ENCODE assay signal across 13 cellular contexts in the genomic region with DNA sequence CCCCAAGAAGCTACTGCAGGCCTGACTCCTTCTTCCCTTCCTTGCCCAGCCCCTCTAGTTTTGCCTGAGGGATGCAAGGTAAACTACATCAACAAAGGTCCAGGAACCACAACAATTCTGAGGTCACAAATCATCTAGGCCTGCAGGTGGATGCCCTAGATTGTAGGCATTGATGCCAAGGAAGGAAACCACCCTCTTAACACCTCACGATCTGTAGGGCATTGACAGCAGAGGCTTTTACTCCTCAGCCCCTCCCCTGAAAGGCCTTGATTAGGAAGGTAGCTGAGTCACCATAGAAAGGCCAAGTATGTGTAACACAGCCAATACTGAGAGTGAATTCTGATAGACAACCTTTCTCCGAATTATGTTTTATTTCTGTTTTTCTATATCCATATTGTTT. TPM values are rescaled to one million over a fixed set of nuclear protein-coding genes. Genes with fewer than 3 reads are reported as not detected.
A peak's percentile ranks its signal among the peaks of the same experiment; 100 is the strongest.
DNase-seq lines count a peak whose midpoint lies in the region; ATAC-seq, FAIRE-seq and TF ChIP-seq lines count a peak whose summit lies in the region.
"Had no signal": no experiment of that assay in that cellular context is flagged by ENCODE, and none has a peak within 500 bp of the region (broad histone marks: within the 10 kb centered on the region; RNA-seq: fewer than 3 reads in every experiment).

No MANE protein-coding gene starts in this region.

- peaks cover 19% of the 10 kb centered on the region for H3F3A ChIP-seq in smooth muscle cell (ENCODE audit: low read depth)

- TF ChIP-seq POLR2A in GM12878 (IDR thresholded peaks at IDR 0.05; ENCODE audit: low read depth, low read length) = no peak

- in situ Hi-C loops in GM12878 (cut with MboI) = no loop called here

- H3K9ac ChIP-seq in GM12878 (ENCODE audit: control insufficient read depth, insufficient read depth, low read length) (no peak overlapping the region), smooth muscle cell (ENCODE audit: low read depth) (no peak overlapping the region)

- ATAC-seq in GM12878 = peak; percentile 65

- no peak for TF ChIP-seq EP300 in GM12878 (IDR thresholded peaks at IDR 0.05; ENCODE audit: borderline replicate concordance in 1 of 2, control insufficient read depth in 1 of 2, low read depth in 2 of 2, low read length in 2 of 2)

- H3K4me1 ChIP-seq in GM12878 (ENCODE audit: control insufficient read depth, insufficient read depth, low read length) (0 out of 2 replicates have a peak, but pooled peaks cover 7% of the 10 kb centered on the region), smooth muscle cell (ENCODE audit: low read depth) (peaks cover 14% of the 10 kb centered on the region), right atrium auricular region (peaks cover 0 to 9% of the 10 kb centered on the region in 2 donors)
- H3K4me1 ChIP-seq: SJCRH30 had no signal

- H3K9me3 ChIP-seq in GM12878 (replicated peaks; ENCODE audit: control insufficient read depth, insufficient read depth, low read length) = no peaks in the 10 kb centered on the region
- no peaks in the 10 kb centered on the region for H3K9me3 ChIP-seq in smooth muscle cell (replicated peaks; ENCODE audit: low read depth)
- no peaks in the 10 kb centered on the region for H3K9me3 ChIP-seq in right atrium auricular region

- H3K9me3 Mint-ChIP-seq in activated naive CD4-positive, alpha-beta T cell treated with anti-CD3 and anti-CD28 coated beads for 36 hours = peaks cover 12% of the 10 kb centered on the region

- no peak overlapping the region for H3K27ac Mint-ChIP-seq in activated naive CD4-positive, alpha-beta T cell treated with anti-CD3 and anti-CD28 coated beads for 36 hours

- SMC1A ChIA-PET in GM12878 (lab: Charles Lee; ENCODE audit: uncharacterized antibody, unreplicated experiment) = interaction anchor here (1.3 to 1.5 kb wide), 3 partner anchors 9 to 31 kb away, joined by 4 read pairs; no protein-coding TSS in a partner anchor

- POLR2A ChIA-PET in GM12878 (lab: Charles Lee) = no interaction called here

- RAD21 ChIA-PET in GM12878 (lab: Charles Lee; ENCODE audit: unreplicated experiment) = interaction anchor here (0.6 kb wide), 1 partner anchor 88 kb away, joined by 3 read pairs; no protein-coding TSS in a partner anchor

- no peak for TF ChIP-seq CTCF in GM12878 (IDR thresholded peaks at IDR 0.05 in 2 of 3, conservative IDR thresholded peaks at IDR 0.05 in 1 of 3; ENCODE audit: control insufficient read depth in 2 of 3, extremely low read depth in 1 of 3, insufficient read depth in 1 of 3, low read depth in 3 of 3, low read length in 3 of 3)
- no peak for TF ChIP-seq CTCF in smooth muscle cell (IDR thresholded peaks at IDR 0.05; ENCODE audit: borderline replicate concordance, insufficient read depth, poor library complexity, severe bottlenecking)
- no peak for TF ChIP-seq CTCF in right atrium auricular region (IDR thresholded peaks at IDR 0.05)

- H3K4me2 ChIP-seq in GM12878 (ENCODE audit: control insufficient read depth, insufficient read depth) (no peak overlapping the region), smooth muscle cell (no peak overlapping the region)

- H2AFZ ChIP-seq in GM12878 (ENCODE audit: control insufficient read depth, low read depth, low read length) (no peak overlapping the region), smooth muscle cell (ENCODE audit: low read depth) (no peak overlapping the region)

- FAIRE-seq in GM12878 (lab: Jason Lieb, UNC) = no peak

- 50% methylated on average over 2 of the region's 2 CpGs for WGBS in GM12878 (ENCODE audit: insufficient coverage, insufficient replicate concordance, low lambda C conversion rate, missing lambda C conversion rate)
- 78% methylated on average over 2 of the region's 2 CpGs for WGBS in smooth muscle cell (ENCODE audit: low lambda C conversion rate)

- CTCF ChIA-PET in activated naive CD4-positive, alpha-beta T cell treated with anti-CD3 and anti-CD28 coated beads for 36 hours (lab: Charles Lee) = no interaction called here
- CTCF ChIA-PET in GM12878 (lab: Yijun Ruan, JAX) = interaction anchor here (2.2 kb wide), 1 partner anchor 8 kb away, joined by 8 read pairs; no protein-coding TSS in a partner anchor

- H3K27me3 Mint-ChIP-seq in activated naive CD4-positive, alpha-beta T cell treated with anti-CD3 and anti-CD28 coated beads for 36 hours (ENCODE audit: low read depth) = no peaks in the 10 kb centered on the region

- H3K36me3 ChIP-seq in GM12878 (ENCODE audit: control insufficient read depth in 2 of 2, insufficient read depth in 2 of 2, low read length in 1 of 2) (no peaks in the 10 kb centered on the region), smooth muscle cell (ENCODE audit: low read depth) (peaks cover 3% of the 10 kb centered on the region), right atrium auricular region (no peaks in the 10 kb centered on the region)
- H3K36me3 ChIP-seq: SJCRH30 had no signal

- no peak overlapping the region for H3K4me3 Mint-ChIP-seq in activated naive CD4-positive, alpha-beta T cell treated with anti-CD3 and anti-CD28 coated beads for 36 hours

- no peak for TF ChIP-seq RAD21 in GM12878 (IDR thresholded peaks at IDR 0.05; ENCODE audit: insufficient read depth, low read depth, low read length)

- peaks cover 20% of the 10 kb centered on the region for H3K4me1 Mint-ChIP-seq in activated naive CD4-positive, alpha-beta T cell treated with anti-CD3 and anti-CD28 coated beads for 36 hours (ENCODE audit: low read depth)

- H3K36me3 Mint-ChIP-seq in activated naive CD4-positive, alpha-beta T cell treated with anti-CD3 and anti-CD28 coated beads for 36 hours (ENCODE audit: low read depth) = peaks cover 4% of the 10 kb centered on the region

- peak; percentile 21 for DNase-seq in activated naive CD4-positive, alpha-beta T cell treated with anti-CD3 and anti-CD28 coated beads for 36 hours
- no peak for DNase-seq in activated naive CD4-positive, alpha-beta T cell treated with anti-CD3 and anti-CD28 coated beads, Interleukin-2, amount 50 U/mL, for 16 hours
- DNase-seq in NAMALWA (ENCODE audit: low spot score) (peak; percentile 20), GM12878 (ENCODE audit: low read depth, low spot score) (no peak), smooth muscle cell (lab: John Stamatoyannopoulos, UW; ENCODE audit: unreplicated experiment) (no peak), right atrium auricular region (ENCODE audit: low spot score) (no peak), caudate nucleus (lab: John Stamatoyannopoulos, UW) (no peak)
- no peak for DNase-seq in effector CD8-positive, alpha-beta T cell (lab: John Stamatoyannopoulos, UW)
- DNase-seq: HCEC 1CT, Karpas-422, midbrain, NCI-H510A, SJCRH30 had no signal

- H4K20me1 ChIP-seq in GM12878 (ENCODE audit: control insufficient read depth, insufficient read depth) (no peaks in the 10 kb centered on the region), smooth muscle cell (ENCODE audit: low read depth) (peaks cover 87% of the 10 kb centered on the region)

- H3K79me2 ChIP-seq in GM12878 (ENCODE audit: control insufficient read depth, insufficient read depth, low read length) = no peaks in the 10 kb centered on the region
- H3K79me2 ChIP-seq in smooth muscle cell (ENCODE audit: low read depth) = no peaks in the 10 kb centered on the region

- BruUV-seq in GM12878 (replicated peaks; lab: Mats Ljungman, UMichigan) = no TSS peak

- H3K27ac ChIP-seq in GM12878 (ENCODE audit: control insufficient read depth, insufficient read depth) (no peak overlapping the region), smooth muscle cell (ENCODE audit: low read depth) (peak overlapping the region; percentile 23), right atrium auricular region (no peak overlapping the region), caudate nucleus (ENCODE audit: low read depth, low read length) (no peak overlapping the region)
- H3K27ac ChIP-seq: SJCRH30 had no signal

- H3K4me3 ChIP-seq in GM12878 (no peak overlapping the region), smooth muscle cell (no peak overlapping the region), right atrium auricular region (no peak overlapping the region)
- H3K4me3 ChIP-seq: SJCRH30 had no signal

- H3K27me3 ChIP-seq in GM12878 (replicated peaks in 1 of 2; ENCODE audit: control insufficient read depth in 2 of 2, insufficient read depth in 2 of 2, low read length in 1 of 2) (no peaks in the 10 kb centered on the region), smooth muscle cell (ENCODE audit: low read depth) (no peaks in the 10 kb centered on the region), right atrium auricular region (no peaks in the 10 kb centered on the region)
- H3K27me3 ChIP-seq: SJCRH30 had no signal

- intact Hi-C loops in activated naive CD4-positive, alpha-beta T cell treated with anti-CD3 and anti-CD28 coated beads for 36 hours (cut with micrococcal nuclease) = no loop called here
- intact Hi-C loops in GM12878 (cut with micrococcal nuclease; ENCODE audit: unreplicated experiment) = no loop called here

TF ChIP-seq in GM12878, 131 proteins besides CTCF, POLR2A, EP300 and RAD21 (continues in another document):
- TF ChIP-seq CBFB (IDR thresholded peaks at IDR 0.05; ENCODE audit: low read depth) (no peak), SMC3 (IDR thresholded peaks at IDR 0.05; ENCODE audit: borderline replicate concordance, low read length) (no peak)

RNA-seq across cellular contexts. Expression of a gene that starts 46.7 kb away (rescaled TPM):
- 10 to 100 TPM; 11.5 to 13.9 TPM for total RNA-seq in activated naive CD4-positive, alpha-beta T cell treated with anti-CD3 and anti-CD28 coated beads for 36 hours
- total RNA-seq in GM12878 (2013; cell fraction: nucleolus; rRNA removed) = 225 and 231 TPM in 2 replicates
- total RNA-seq in GM12878 (2014; rRNA removed) (23.6 and 28.8 TPM in 2 replicates), GM12878 (2014; rRNA removed; fragmentation: Illumina TruSeq; extraction: Trizol) (22.8 and 23.5 TPM in 2 replicates), GM12878 (2021) (25.0 and 25.7 TPM in 2 replicates), smooth muscle cell (101 and 126 TPM in 2 replicates), right atrium auricular region (10 to 100 TPM; 45.9 to 69.8 TPM)
- 25.9 TPM for polyA plus RNA-seq in GM12878 (2011; ENCODE audit: low read depth)
- polyA plus RNA-seq in GM12878 (2011; rRNA removed) (110 and 179 TPM in 2 replicates), GM12878 (2014; fragmentation: Illumina TruSeq; extraction: Trizol) (34.6 and 50.6 TPM in 2 replicates), GM12878 (2014; fragmentation: Nextera tagmentation; extraction: Ambion mirVana) (10 to 100 TPM; 11.0 to 13.6 TPM), GM12878 (2014; rRNA removed) (26.0 and 30.6 TPM in 2 replicates), GM12878 (2016; fragmentation: Nextera tagmentation; extraction: Ambion mirVana) (10 to 100 TPM; 33.4 to 38.0 TPM), smooth muscle cell (81.2 and 83.9 TPM in 2 replicates)
- 24.1 and 27.6 TPM in 2 replicates for polyA plus RNA-seq in GM12878 (2011; cell fraction: cytosol; rRNA removed)
- polyA plus RNA-seq in GM12878 (2011; cell fraction: nucleus; rRNA removed) = 72.4 and 86.3 TPM in 2 replicates
- polyA plus RNA-seq in GM12878 (2012) = 40.1 and 44.7 TPM in 2 replicates
- polyA minus RNA-seq in GM12878 (2011; rRNA and poly(A)+ RNA removed) = 30.8 and 44.3 TPM in 2 replicates
- 14.0 and 20.4 TPM in 2 replicates for polyA minus RNA-seq in GM12878 (2011; cell fraction: cytosol; rRNA and poly(A)+ RNA removed)
- polyA minus RNA-seq in GM12878 (2011; cell fraction: nucleus; rRNA and poly(A)+ RNA removed) = 104 and 136 TPM in 2 replicates

Comparison
In these comparisons a context has a peak if more than half of its experiments do, and no peak if none do; other contexts are left out.
1. DNase-seq: peak in activated naive CD4-positive, alpha-beta T cell treated with anti-CD3 and anti-CD28 coated beads for 36 hours (single experiment) and NAMALWA (single experiment); none in activated naive CD4-positive, alpha-beta T cell treated with anti-CD3 and anti-CD28 coated beads, Interleukin-2, amount 50 U/mL, for 16 hours (single experiment), GM12878 (single experiment), smooth muscle cell (single experiment), effector CD8-positive, alpha-beta T cell (single experiment), right atrium auricular region (single experiment) and caudate nucleus (0 of 61).